Comparison of ENCODE assay signal across 9 cellular contexts in genomic region chr1:203557958-203558760, GRCh38.
DNase-seq lines count a peak whose midpoint lies in the region; ATAC-seq, FAIRE-seq and TF ChIP-seq lines count a peak whose summit lies in the region.
"Had no signal": no experiment of that assay in that cellular context is flagged by ENCODE, and none has a peak within 500 bp of the region (broad histone marks: within the 10 kb centered on the region; RNA-seq: fewer than 3 reads in every experiment).

No MANE protein-coding gene starts in this region.

- SMC1A ChIA-PET in GM12878 (lab: Charles Lee; ENCODE audit: uncharacterized antibody, unreplicated experiment), result no interaction called here

- CTCF ChIA-PET in GM12878 (lab: Yijun Ruan, JAX), result no interaction called here
- CTCF ChIA-PET in CD8-positive, alpha-beta T cell (lab: Charles Lee), result interaction anchor here (0.6 kb wide), 1 partner anchor 49 kb away, joined by 3 read pairs; no protein-coding TSS in a partner anchor

- no peak for FAIRE-seq in GM12878 (lab: Jason Lieb, UNC)
- no peak for FAIRE-seq in GM12892 (lab: Jason Lieb, UNC)

- H3K9me3 ChIP-seq in GM12878 (replicated peaks; ENCODE audit: control insufficient read depth, insufficient read depth, low read length) (no peaks in the 10 kb centered on the region), upper lobe of left lung (no peaks in the 10 kb centered on the region)
- no peaks in the 10 kb centered on the region for H3K9me3 ChIP-seq in CD8-positive, alpha-beta T cell (ENCODE audit: low read length)

- H3K4me3 ChIP-seq in GM12878, result no peak overlapping the region
- no peak overlapping the region for H3K4me3 ChIP-seq in upper lobe of left lung
- H3K4me3 ChIP-seq in CD8-positive, alpha-beta T cell (ENCODE audit: low read depth, low read length), result no peak overlapping the region
- H3K4me3 ChIP-seq: BLaER1 treated with 17β-estradiol and CSF1 and Interleukin-3, amounts not matched to agents 10 nM and 100 nM had no signal

- in situ Hi-C loops in GM12878 (cut with MboI), result no loop called here

- no peak overlapping the region for H3K27ac Mint-ChIP-seq in CD8-positive, alpha-beta T cell

- no peak overlapping the region for H3K9ac ChIP-seq in GM12878 (ENCODE audit: control insufficient read depth, insufficient read depth, low read length)
- H3K9ac ChIP-seq: BLaER1 treated with 17β-estradiol and CSF1 and Interleukin-3, amounts not matched to agents 10 nM and 100 nM had no signal

- no TSS peak for BruUV-seq in GM12878 (replicated peaks; lab: Mats Ljungman, UMichigan)

- no peak for TF ChIP-seq RAD21 in GM12878 (IDR thresholded peaks at IDR 0.05; ENCODE audit: insufficient read depth, low read depth, low read length)

- H2AFZ ChIP-seq in GM12878 (ENCODE audit: control insufficient read depth, low read depth, low read length), result no peak overlapping the region

- no peaks in the 10 kb centered on the region for H3K79me2 ChIP-seq in GM12878 (ENCODE audit: control insufficient read depth, insufficient read depth, low read length)

- H3K27me3 Mint-ChIP-seq in CD8-positive, alpha-beta T cell (ENCODE audit: low read depth), result no peaks in the 10 kb centered on the region

- intact Hi-C loops in GM12878 (cut with micrococcal nuclease; ENCODE audit: unreplicated experiment), result no loop called here
- intact Hi-C loops in CD8-positive, alpha-beta T cell (cut with DNase I, micrococcal nuclease), result no loop called here

- no peaks in the 10 kb centered on the region for H3K36me3 Mint-ChIP-seq in CD8-positive, alpha-beta T cell

- POLR2A ChIA-PET in GM12878 (lab: Charles Lee), result no interaction called here
- POLR2A ChIA-PET in CD8-positive, alpha-beta T cell (lab: Charles Lee), result interaction anchor here (0.6 to 0.7 kb wide), 2 partner anchors 10 to 109 kb away, joined by 3 read pairs; no protein-coding TSS in a partner anchor

- no peak for TF ChIP-seq CTCF in GM12878 (IDR thresholded peaks at IDR 0.05 in 2 of 3, conservative IDR thresholded peaks at IDR 0.05 in 1 of 3; ENCODE audit: control insufficient read depth in 2 of 3, extremely low read depth in 1 of 3, insufficient read depth in 1 of 3, low read depth in 3 of 3, low read length in 3 of 3)
- no peak for TF ChIP-seq CTCF in upper lobe of left lung (IDR thresholded peaks at IDR 0.05)
- TF ChIP-seq CTCF in CD8-positive, alpha-beta T cell (IDR thresholded peaks at IDR 0.05), result no peak

- no peak overlapping the region for H3K4me2 ChIP-seq in GM12878 (ENCODE audit: control insufficient read depth, insufficient read depth)

- RAD21 ChIA-PET in GM12878 (lab: Charles Lee; ENCODE audit: unreplicated experiment), result no interaction called here

- no peaks in the 10 kb centered on the region for H3K36me3 ChIP-seq in GM12878 (ENCODE audit: control insufficient read depth in 2 of 2, insufficient read depth in 2 of 2, low read length in 1 of 2)
- H3K36me3 ChIP-seq in upper lobe of left lung, result no peaks in the 10 kb centered on the region
- H3K36me3 ChIP-seq in CD8-positive, alpha-beta T cell (ENCODE audit: insufficient read depth, low read length), result no peaks in the 10 kb centered on the region
- H3K36me3 ChIP-seq: BLaER1 treated with 17β-estradiol and CSF1 and Interleukin-3, amounts not matched to agents 10 nM and 100 nM had no signal

- no peaks in the 10 kb centered on the region for H3K9me3 Mint-ChIP-seq in CD8-positive, alpha-beta T cell

- H3K4me3 Mint-ChIP-seq in CD8-positive, alpha-beta T cell, result no peak overlapping the region

- no peak for TF ChIP-seq EP300 in GM12878 (IDR thresholded peaks at IDR 0.05; ENCODE audit: borderline replicate concordance in 1 of 2, control insufficient read depth in 1 of 2, low read depth in 2 of 2, low read length in 2 of 2)
- TF ChIP-seq EP300 in upper lobe of left lung (IDR thresholded peaks at IDR 0.05), result peak in 1 of 4 donors; percentile 88

- WGBS in GM12878 (ENCODE audit: insufficient coverage, insufficient replicate concordance, low lambda C conversion rate, missing lambda C conversion rate), result 4% methylated on average over 5 of the region's 5 CpGs
- WGBS in upper lobe of left lung, 2 donors, result 61 to 65% methylated on average over 5 of the region's 5 CpGs

- ATAC-seq in GM12878 (no peak), upper lobe of left lung (ENCODE audit: low FRiP score in 2 of 2) (peak; percentile 72 to 83)
- no peak for ATAC-seq in CD8-positive, alpha-beta T cell

- no peaks in the 10 kb centered on the region for H4K20me1 ChIP-seq in GM12878 (ENCODE audit: control insufficient read depth, insufficient read depth)
- H4K20me1 ChIP-seq: BLaER1 treated with 17β-estradiol and CSF1 and Interleukin-3, amounts not matched to agents 10 nM and 100 nM had no signal

- DNase-seq in SIG-M5 treated with dmso at 0.1 percent for 504 hours (lab: John Stamatoyannopoulos, UW; ENCODE audit: unreplicated experiment) (peak; percentile 43), SIG-M5 (lab: John Stamatoyannopoulos, UW) (no peak), GM12878 (ENCODE audit: low read depth, low spot score) (no peak), kidney glomerular epithelial cell (lab: John Stamatoyannopoulos, UW) (peak; percentile 85), upper lobe of left lung (peak in 1 of 2 donors; percentile 73), GM12892 (ENCODE audit: insufficient read length) (no peak), NCI-H1048 (lab: John Stamatoyannopoulos, UW) (no peak)
- no peak for DNase-seq in CD8-positive, alpha-beta T cell

- H3K27ac ChIP-seq in GM12878 (ENCODE audit: control insufficient read depth, insufficient read depth) (no peak overlapping the region), upper lobe of left lung (peak overlapping the region in 3 of 4 donors; percentile 22 to 53 (median 44))
- no peak overlapping the region for H3K27ac ChIP-seq in CD8-positive, alpha-beta T cell (ENCODE audit: low read depth, low read length)
- H3K27ac ChIP-seq: BLaER1 treated with 17β-estradiol and CSF1 and Interleukin-3, amounts not matched to agents 10 nM and 100 nM had no signal

- TF ChIP-seq POLR2A in GM12878 (IDR thresholded peaks at IDR 0.05; ENCODE audit: low read depth, low read length), result no peak
- no peak for TF ChIP-seq POLR2A in upper lobe of left lung (IDR thresholded peaks at IDR 0.05)
- TF ChIP-seq POLR2A in GM12892 (IDR thresholded peaks at IDR 0.05; ENCODE audit: low read depth, low read length), result no peak

- H3K27me3 ChIP-seq in GM12878 (replicated peaks in 1 of 2; ENCODE audit: control insufficient read depth in 2 of 2, insufficient read depth in 2 of 2, low read length in 1 of 2) (no peaks in the 10 kb centered on the region; a peak in 3 of 4 replicates), upper lobe of left lung (no peaks in the 10 kb centered on the region)
- no peaks in the 10 kb centered on the region for H3K27me3 ChIP-seq in CD8-positive, alpha-beta T cell (ENCODE audit: insufficient read depth, low read length)
- H3K27me3 ChIP-seq: BLaER1 treated with 17β-estradiol and CSF1 and Interleukin-3, amounts not matched to agents 10 nM and 100 nM had no signal

- H3K4me1 ChIP-seq in GM12878 (ENCODE audit: control insufficient read depth, insufficient read depth, low read length), result no peaks in the 10 kb centered on the region
- peaks cover 0 to 12% (median 7%) of the 10 kb centered on the region in 4 donors for H3K4me1 ChIP-seq in upper lobe of left lung
- H3K4me1 ChIP-seq in CD8-positive, alpha-beta T cell (ENCODE audit: insufficient read depth, low read length), result no peaks in the 10 kb centered on the region

- no peaks in the 10 kb centered on the region for H3K4me1 Mint-ChIP-seq in CD8-positive, alpha-beta T cell (ENCODE audit: low read depth)

TF ChIP-seq in GM12878, 131 proteins besides CTCF, POLR2A, EP300 and RAD21:
- TF ChIP-seq MTA3 (IDR thresholded peaks at IDR 0.05; ENCODE audit: borderline replicate concordance, low read length), result no peak
- peak; percentile 49 for TF ChIP-seq BCL3 (IDR thresholded peaks at IDR 0.05; ENCODE audit: borderline replicate concordance, insufficient read depth, low read depth, low read length, poor library complexity, severe bottlenecking)

Comparison
In these comparisons a context has a peak if more than half of its experiments do, and no peak if none do; other contexts are left out.
1. DNase-seq: peak in SIG-M5 treated with dmso at 0.1 percent for 504 hours (single experiment) and kidney glomerular epithelial cell (single experiment); none in SIG-M5 (single experiment), GM12878 (single experiment), GM12892 (single experiment), NCI-H1048 (single experiment) and CD8-positive, alpha-beta T cell (0 of 7).
2. ATAC-seq: peak in upper lobe of left lung (2 of 2); none in GM12878 (single experiment) and CD8-positive, alpha-beta T cell (single experiment).
3. H3K27ac ChIP-seq: peak in upper lobe of left lung (3 of 4); none in GM12878 (single experiment) and CD8-positive, alpha-beta T cell (single experiment).